ENCODE assay signal across 9 cellular contexts in genomic region chr1:155064109-155064812, GRCh38. TPM values are rescaled to one million over a fixed set of nuclear protein-coding genes. Genes with fewer than 3 reads are reported as not detected.
DNase-seq lines count a peak whose midpoint lies in the region; ATAC-seq and TF ChIP-seq lines count a peak whose summit lies in the region.
"Had no signal": no experiment of that assay in that cellular context is flagged by ENCODE, and none has a peak within 500 bp of the region (broad histone marks: within the 10 kb centered on the region; RNA-seq: fewer than 3 reads in every experiment).

No MANE protein-coding gene starts in this region.

- peak overlapping the region; percentile 92 for H3K4me3 ChIP-seq in BLaER1
- H3K4me3 ChIP-seq in OCI-LY7 (ENCODE audit: low read depth, low read length, poor library complexity, severe bottlenecking) = peak overlapping the region; percentile 84
- H3K4me3 ChIP-seq in mucosa of descending colon = peak overlapping the region; percentile 65

- H3K79me2 ChIP-seq in OCI-LY7 (ENCODE audit: insufficient read depth, low read depth, low read length) = peaks cover 7% of the 10 kb centered on the region; the same call in 1 of the 2 replicates

- H3K27ac ChIP-seq in BLaER1 (peak overlapping the region; percentile 89), OCI-LY7 (ENCODE audit: low read depth, low read length, poor library complexity, severe bottlenecking) (no peak overlapping the region)

- POLR2A ChIA-PET in OCI-LY7 (lab: Charles Lee) = interaction anchor here (1.1 to 1.5 kb wide), 4 partner anchors 13 to 21 kb away, joined by 3 to 5 read pairs (median 4); partner anchors contain the start of gene ADAM15

- H3K4me1 ChIP-seq in BLaER1 (peaks cover 72% of the 10 kb centered on the region), OCI-LY7 (ENCODE audit: insufficient read depth, low read length, poor library complexity, severe bottlenecking) (peaks cover 32% of the 10 kb centered on the region), mucosa of descending colon (ENCODE audit: low read depth) (peaks cover 28% of the 10 kb centered on the region)

- TF ChIP-seq CTCF in OCI-LY7 (conservative IDR thresholded peaks at IDR 0.05; ENCODE audit: low read length) (no peak), mucosa of descending colon (IDR thresholded peaks at IDR 0.05) (no peak)

- peak; percentile 58 for DNase-seq in OCI-LY7 (ENCODE audit: low spot score)
- DNase-seq in dermis blood vessel endothelial cell = peak; percentile 62
- DNase-seq in mucosa of descending colon = peak in 2 of 3 donors; percentile 48 to 65
- no peak for DNase-seq in effector CD8-positive, alpha-beta T cell (lab: John Stamatoyannopoulos, UW)
- no peak for DNase-seq in middle frontal gyrus (ENCODE audit: extremely low spot score, low spot score)

- ATAC-seq in GM21528 (IDR thresholded peaks at IDR 0.05; ENCODE audit: low FRiP score, unreplicated experiment) (peak; percentile 14), mucosa of descending colon (peak; percentile 9), HG03175 (IDR thresholded peaks at IDR 0.05; ENCODE audit: unreplicated experiment) (no peak)

- peak overlapping the region; percentile 66; the same call in 1 of the 2 replicates for H2AFZ ChIP-seq in OCI-LY7 (ENCODE audit: low read length)

- CTCF ChIA-PET in OCI-LY7 (lab: Charles Lee; ENCODE audit: unreplicated experiment) = no interaction called here

- H3K4me2 ChIP-seq in BLaER1 (peak overlapping the region; percentile 92), OCI-LY7 (ENCODE audit: low read length) (peak overlapping the region; percentile 90)

- peak overlapping the region; percentile 87 for H3K9ac ChIP-seq in BLaER1

- BruUV-seq in OCI-LY7 (replicated peaks; lab: Mats Ljungman, UMichigan) = TSS peak; percentile 88

- H3K9me2 ChIP-seq in OCI-LY7 (ENCODE audit: insufficient read depth, low read length) = no peaks in the 10 kb centered on the region

- intact Hi-C loops in OCI-LY7 (cut with micrococcal nuclease; ENCODE audit: unreplicated experiment) = loop anchor here (5.0 kb wide), 4 partner anchors 82 to 457 kb away; partner anchors contain the start of genes ADAR, FLAD1 and PYGO2
- intact Hi-C loops in mucosa of descending colon (cut with DNase I, micrococcal nuclease) = no loop called here

- H3K27me3 ChIP-seq in BLaER1 = no peaks in the 10 kb centered on the region

- H3K9me3 ChIP-seq in BLaER1 (no peaks in the 10 kb centered on the region), OCI-LY7 (ENCODE audit: low read length) (no peaks in the 10 kb centered on the region), mucosa of descending colon (no peaks in the 10 kb centered on the region)

- H3K36me3 ChIP-seq in BLaER1 (peaks cover 54% of the 10 kb centered on the region), OCI-LY7 (ENCODE audit: insufficient read depth, low read length) (peaks cover 10% of the 10 kb centered on the region; the same call in 1 of the 2 replicates), mucosa of descending colon (ENCODE audit: low read depth) (no peaks in the 10 kb centered on the region)

- H4K20me1 ChIP-seq in BLaER1 (peaks cover 50% of the 10 kb centered on the region), OCI-LY7 (ENCODE audit: insufficient read depth, low read length) (no peaks in the 10 kb centered on the region)

RNA-seq across cellular contexts. Expression of gene EFNA4, which starts 0.7 kb away (rescaled TPM):
- 10.5 and 11.5 TPM in 2 replicates for total RNA-seq in OCI-LY7 (2014; rRNA removed; shearing (Covaris generic))
- total RNA-seq in OCI-LY7 (2022) (9.0 and 10.1 TPM in 2 replicates), dermis blood vessel endothelial cell (9.5 and 15.7 TPM in 2 replicates), mucosa of descending colon (10 to 100 TPM; 12.3 to 27.2 (median 26.4) TPM)

RNA-seq across cellular contexts. Expression of gene ADAM15, which starts 13.1 kb away (rescaled TPM):
- 14.2 and 19.7 TPM in 2 replicates for total RNA-seq in OCI-LY7 (2014; rRNA removed; shearing (Covaris generic))
- 50.4 and 56.1 TPM in 2 replicates for total RNA-seq in OCI-LY7 (2022)
- total RNA-seq in dermis blood vessel endothelial cell = 289 and 307 TPM in 2 replicates
- 100 to 1,000 TPM in 1 of 3 donors, 10 to 100 TPM in 2; 71.8 to 148 (median 79.7) TPM for total RNA-seq in mucosa of descending colon

RNA-seq across cellular contexts. Expression of gene EFNA3, which starts 14.4 kb away (rescaled TPM):
- 5.7 and 6.7 TPM in 2 replicates for total RNA-seq in OCI-LY7 (2014; rRNA removed; shearing (Covaris generic))
- 4.8 and 10.8 TPM in 2 replicates for total RNA-seq in OCI-LY7 (2022)
- 1.9 and 2.2 TPM in 2 replicates for total RNA-seq in dermis blood vessel endothelial cell
- 10 to 100 TPM in 1 of 3 donors, 1 to 10 TPM in 2; 2.1 to 17.4 (median 5.6) TPM for total RNA-seq in mucosa of descending colon

RNA-seq across cellular contexts. Expression of gene DCST1, which starts 30.6 kb away (rescaled TPM):
- total RNA-seq in OCI-LY7 (2014; rRNA removed; shearing (Covaris generic)) = not detected in 2 replicates
- total RNA-seq in OCI-LY7 (2022) = not detected in 2 replicates
- total RNA-seq in dermis blood vessel endothelial cell = not detected in 2 replicates
- total RNA-seq in mucosa of descending colon = under 1 TPM in 2 of 3 donors, not detected in 1; 0.19 to 0.20 TPM
- total RNA-seq: NCI-H460 had no signal

RNA-seq across cellular contexts. Expression of gene DCST2, which starts 30.7 kb away (rescaled TPM):
- total RNA-seq in OCI-LY7 (2014; rRNA removed; shearing (Covaris generic)) = 0.85 and 1.7 TPM in 2 replicates
- total RNA-seq in OCI-LY7 (2022) = 2.0 and 3.9 TPM in 2 replicates
- total RNA-seq in dermis blood vessel endothelial cell = 0.17 and 0.70 TPM in 2 replicates
- total RNA-seq in mucosa of descending colon = 1 to 10 TPM; 1.7 to 3.3 (median 2.3) TPM

Comparison
In these comparisons a context has a peak if more than half of its experiments do, and no peak if none do; other contexts are left out.
1. DNase-seq: peak in OCI-LY7 (single experiment), dermis blood vessel endothelial cell (single experiment) and mucosa of descending colon (2 of 3); none in effector CD8-positive, alpha-beta T cell (single experiment) and middle frontal gyrus (single experiment).
2. Peak in every context shown above with its lines, with median percentiles within 50 percentile points of each other: H3K4me3 ChIP-seq.